In the genomic region with DNA sequence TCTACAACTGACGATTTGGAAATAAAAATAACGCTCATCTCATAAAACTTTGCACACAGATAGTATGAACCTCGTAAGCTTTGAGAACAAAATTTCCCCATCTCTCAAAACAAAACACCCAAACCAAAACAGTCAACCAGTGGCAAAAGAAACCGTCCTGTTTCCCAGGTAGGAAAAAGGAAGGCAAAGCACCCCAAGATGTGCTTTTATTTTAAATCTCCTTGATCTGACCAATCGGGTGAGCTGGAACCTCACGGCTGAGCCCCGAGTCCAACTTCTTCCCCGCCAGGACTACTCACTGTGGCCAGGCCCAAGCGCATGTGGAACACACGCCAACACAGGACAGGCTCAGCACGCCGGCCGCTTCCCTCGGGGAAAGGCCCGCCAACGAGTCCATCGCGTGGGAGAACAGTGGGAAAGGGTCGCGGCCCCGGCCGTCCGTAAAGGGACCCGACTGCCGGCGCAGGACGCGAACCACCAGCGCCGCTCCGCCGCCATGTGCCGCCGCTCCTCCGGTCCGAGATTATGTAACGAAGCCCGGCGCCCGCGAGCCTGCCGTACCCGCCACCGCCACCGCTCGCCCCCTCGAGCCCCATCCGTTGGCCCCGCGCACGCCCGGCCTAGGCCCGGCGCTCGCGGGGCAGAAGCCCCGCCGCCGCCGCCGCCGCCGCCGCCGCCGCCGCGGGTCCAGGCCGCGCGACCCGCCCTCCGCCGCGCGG, we compare ENCODE assay signal across 8 cellular contexts. TPM values are rescaled to one million over a fixed set of nuclear protein-coding genes. Genes with fewer than 3 reads are reported as not detected.
DNase-seq lines count a peak whose midpoint lies in the region; ATAC-seq and TF ChIP-seq lines count a peak whose summit lies in the region.

No MANE protein-coding gene starts in this region.

- no peaks in the 10 kb centered on the region for H3K9me3 ChIP-seq in esophagus (ENCODE audit: control insufficient read depth in 2 of 2, insufficient read depth in 1 of 2, low read depth in 1 of 2, low read length in 1 of 2)

- H3K4me1 ChIP-seq in esophagus (ENCODE audit: control insufficient read depth in 2 of 2, insufficient read depth in 2 of 2, low read length in 1 of 2): peaks cover 0 to 5% of the 10 kb centered on the region in 2 donors

- peak overlapping the region; percentile 95 for H3K4me3 Mint-ChIP-seq in activated T-cell treated with anti-CD3 and anti-CD28 coated beads, Interleukin-2, amount 50 U/mL, for 24 hours

- 0% methylated on average over 40 to 76 of the region's 76 CpGs for WGBS in esophagus, 2 donors

- H3K36me3 ChIP-seq in esophagus (ENCODE audit: control insufficient read depth in 2 of 2, insufficient read depth in 2 of 2, low read length in 1 of 2): no peaks in the 10 kb centered on the region

- H3K27ac Mint-ChIP-seq in activated T-cell treated with anti-CD3 and anti-CD28 coated beads, Interleukin-2, amount 50 U/mL, for 24 hours: peak overlapping the region; percentile 92

- H3K9me3 Mint-ChIP-seq in activated T-cell treated with anti-CD3 and anti-CD28 coated beads, Interleukin-2, amount 50 U/mL, for 24 hours: peaks cover 6% of the 10 kb centered on the region

- peak overlapping the region; percentile 90 to 99 for H3K4me3 ChIP-seq in esophagus (ENCODE audit: low read depth in 1 of 2, low read length in 2 of 2)

- peak overlapping the region; percentile 98 to 99 for H3K27ac ChIP-seq in esophagus (ENCODE audit: low read depth in 2 of 2, low read length in 1 of 2)

- in situ Hi-C loops in ACHN (cut with HindIII; ENCODE audit: low pct_ligation_motif_present, low pct_unique_long_range_greater_than_20kb, low sequenced_read_pairs) (no loop called here), GM13977 (cut with MboI; ENCODE audit: low pct_unique_long_range_greater_than_20kb, low sequenced_read_pairs, unreplicated experiment) (no loop called here)

- H3K4me1 Mint-ChIP-seq in activated T-cell treated with anti-CD3 and anti-CD28 coated beads, Interleukin-2, amount 50 U/mL, for 24 hours (ENCODE audit: low read depth): peaks cover 34% of the 10 kb centered on the region

- peaks cover 54% of the 10 kb centered on the region for H3K36me3 Mint-ChIP-seq in activated T-cell treated with anti-CD3 and anti-CD28 coated beads, Interleukin-2, amount 50 U/mL, for 24 hours (ENCODE audit: low read depth)

- DNase-seq in ACHN: peak; percentile 71
- DNase-seq in GM13977 (ENCODE audit: low spot score): peak; percentile 59
- peak; percentile 6 for DNase-seq in NCI-H526 treated with DMSO at 0.1 percent for 48 hours (lab: John Stamatoyannopoulos, UW)
- peak; percentile 75 for DNase-seq in activated T-cell treated with anti-CD3 and anti-CD28 coated beads, Interleukin-2, amount 50 U/mL, for 24 hours
- peak; percentile 70 for DNase-seq in myocyte (ENCODE audit: low read depth)
- peak; percentile 57 for DNase-seq in stimulated activated naive CD8-positive, alpha-beta T cell treated with anti-CD3 and anti-CD28 coated beads, Interleukin-15, Interleukin-2, amounts not matched to agents 100 U/mL and 50 U/mL, for 24 hours

- TF ChIP-seq CTCF in GM13977 (IDR thresholded peaks at IDR 0.05; ENCODE audit: extremely low read depth, insufficient read depth, missing control alignments): no peak

- no peaks in the 10 kb centered on the region for H3K27me3 ChIP-seq in esophagus (ENCODE audit: control insufficient read depth in 1 of 2, insufficient read depth in 2 of 2, low read length in 2 of 2)

- no peaks in the 10 kb centered on the region for H3K27me3 Mint-ChIP-seq in activated T-cell treated with anti-CD3 and anti-CD28 coated beads, Interleukin-2, amount 50 U/mL, for 24 hours

- ATAC-seq in HG02884 (IDR thresholded peaks at IDR 0.05; ENCODE audit: unreplicated experiment): peak; percentile 25
- no peak for ATAC-seq in stimulated activated naive CD8-positive, alpha-beta T cell treated with anti-CD3 and anti-CD28 coated beads, Interleukin-15, Interleukin-2, amounts not matched to agents 100 U/mL and 50 U/mL, for 24 hours

RNA-seq across cellular contexts. Expression of gene AHCTF1, which starts 0.8 kb away (rescaled TPM):
- polyA plus RNA-seq in esophagus: 1 to 10 TPM; 5.5 to 7.3 TPM
- total RNA-seq in myocyte: 30.0 and 36.8 TPM in 2 replicates
- polyA plus RNA-seq in myocyte (2012): 6.2 TPM

Comparison
In these comparisons a context has a peak if more than half of its experiments do, and no peak if none do; other contexts are left out.
1. DNase-seq: peak in every context shown above with its lines; median percentile 75 in activated T-cell treated with anti-CD3 and anti-CD28 coated beads, Interleukin-2, amount 50 U/mL, for 24 hours; 71 in ACHN; 70 in myocyte; 59 in GM13977; 57 in stimulated activated naive CD8-positive, alpha-beta T cell treated with anti-CD3 and anti-CD28 coated beads, Interleukin-15, Interleukin-2, amounts not matched to agents 100 U/mL and 50 U/mL, for 24 hours; 6 in NCI-H526 treated with DMSO at 0.1 percent for 48 hours.